Comparison of ENCODE assay signal across 1 cellular context in genomic region chr13:48573213-48573612, GRCh38.
A peak's percentile ranks its signal among the peaks of the same experiment; 100 is the strongest.
TF ChIP-seq lines count a peak whose summit lies in the region.

No MANE protein-coding gene starts in this region.

TF ChIP-seq in endothelial cell of umbilical vein, 7 proteins besides CTCF, POLR2A, EP300 and RAD21 (continued from another document):
- TF ChIP-seq MYC (IDR thresholded peaks at IDR 0.05; ENCODE audit: low read depth, low read length) (no peak), EZH2 (IDR thresholded peaks at IDR 0.05; ENCODE audit: borderline replicate concordance, low read depth, low read length, severe bottlenecking) (no peak), GATA2 (IDR thresholded peaks at IDR 0.05; ENCODE audit: insufficient read depth, insufficient read length, low read depth, low read length) (peak; percentile 57), FOS (IDR thresholded peaks at IDR 0.05; ENCODE audit: borderline replicate concordance, insufficient read depth, low read length) (no peak), MAX (IDR thresholded peaks at IDR 0.05; ENCODE audit: insufficient read depth, insufficient read length) (no peak)
